Comparison of ENCODE assay signal across 9 cellular contexts in the genomic region with DNA sequence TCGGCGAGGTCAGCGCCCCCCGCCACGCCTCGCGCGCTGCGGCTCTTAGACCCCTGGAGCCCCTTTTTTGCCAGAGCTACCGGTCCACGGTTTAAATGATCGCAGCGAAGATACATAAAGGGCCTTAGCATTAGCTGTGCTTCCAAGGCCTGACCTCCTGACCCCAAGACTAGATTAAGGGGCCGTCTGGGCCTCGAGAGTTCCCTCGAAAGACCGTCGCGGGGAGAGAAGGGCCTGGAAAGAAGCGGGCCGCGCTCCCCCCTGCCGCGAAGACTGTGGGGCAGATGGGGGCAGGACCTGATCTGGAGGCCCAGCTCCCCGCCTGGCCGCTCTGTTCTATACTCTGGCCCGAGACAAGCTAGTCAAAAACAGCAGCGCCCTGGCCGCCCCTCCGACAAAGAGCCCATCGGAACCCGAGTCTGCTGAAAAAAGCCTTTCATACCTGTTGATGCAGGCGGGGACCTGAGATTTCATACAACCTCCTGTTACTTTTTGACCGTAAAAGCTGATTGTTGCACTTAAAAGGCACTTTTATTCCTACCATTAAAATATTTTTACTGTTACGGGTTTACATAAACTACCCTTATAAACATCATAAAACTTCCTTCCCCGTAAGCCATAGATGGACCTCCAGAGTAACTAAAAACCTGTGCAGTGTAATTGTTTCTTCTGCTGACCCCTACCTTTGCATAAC.
DNase-seq lines count a peak whose midpoint lies in the region; ATAC-seq and TF ChIP-seq lines count a peak whose summit lies in the region.
"Had no signal": no experiment of that assay in that cellular context is flagged by ENCODE, and none has a peak within 500 bp of the region (broad histone marks: within the 10 kb centered on the region; RNA-seq: fewer than 3 reads in every experiment).

No MANE protein-coding gene starts in this region.

- peaks cover 0 to 17% (median 0%) of the 10 kb centered on the region in 3 donors for H3K36me3 Mint-ChIP-seq in CD8-positive, alpha-beta memory T cell

- H3K4me1 Mint-ChIP-seq in CD8-positive, alpha-beta memory T cell = peaks cover 45 to 65% (median 56%) of the 10 kb centered on the region in 3 donors

- no peak overlapping the region for H3K27ac ChIP-seq in CD8-positive, alpha-beta memory T cell (ENCODE audit: low read depth, low read length)
- H3K27ac ChIP-seq in RWPE1 = peak overlapping the region; percentile 49; the same call in 1 of the 2 replicates
- H3K27ac ChIP-seq in gastroesophageal sphincter = peak overlapping the region in 3 of 4 donors; percentile 70 to 80 (median 71)
- no peak overlapping the region for H3K27ac ChIP-seq in ovary

- no peaks in the 10 kb centered on the region for H3K27me3 Mint-ChIP-seq in CD8-positive, alpha-beta memory T cell

- TF ChIP-seq POLR2A in gastroesophageal sphincter (IDR thresholded peaks at IDR 0.05) (no peak), ovary (IDR thresholded peaks at IDR 0.05) (no peak)

- DNase-seq in CD8-positive, alpha-beta memory T cell = no peak
- DNase-seq in RWPE1 (ENCODE audit: low spot score) = no peak
- DNase-seq in ovary = peak in 4 of 5 donors; percentile 13 to 44 (median 34)
- DNase-seq in DMS153 treated with DMSO at 0.1 percent for 48 hours (lab: John Stamatoyannopoulos, UW; ENCODE audit: unreplicated experiment) = no peak
- no peak for DNase-seq in stimulated activated CD4-positive, alpha-beta T cell treated with anti-CD3 and anti-CD28 coated beads, Interleukin-4, amount 100 ng/mL, for 24 hours
- DNase-seq: Kasumi-1 had no signal

- TF ChIP-seq CTCF in RWPE1 (conservative IDR thresholded peaks at IDR 0.05; ENCODE audit: low read depth) (no peak), gastroesophageal sphincter (IDR thresholded peaks at IDR 0.05) (no peak), ovary (IDR thresholded peaks at IDR 0.05) (no peak)

- H3K27ac Mint-ChIP-seq in CD8-positive, alpha-beta memory T cell = peak overlapping the region in 7 of 8 donors; percentile 3 to 70 (median 14)

- WGBS in gastroesophageal sphincter (ENCODE audit: low coverage in 1 of 2), 2 donors = 91 to 100% methylated on average over 4 to 7 of the region's 36 CpGs
- WGBS in ovary, 3 donors = 89 to 92% (median 91%) methylated on average over 36 of the region's 36 CpGs

- intact Hi-C loops in ovary (cut with DNase I) = no loop called here

- TF ChIP-seq EP300 in gastroesophageal sphincter (IDR thresholded peaks at IDR 0.05) (no peak), ovary (IDR thresholded peaks at IDR 0.05) (no peak)

- H3K4me3 ChIP-seq in CD8-positive, alpha-beta memory T cell (ENCODE audit: low read length) = no peak overlapping the region
- H3K4me3 ChIP-seq in gastroesophageal sphincter (peak overlapping the region in 1 of 2 donors; percentile 56), ovary (no peak overlapping the region)

- ATAC-seq in gastroesophageal sphincter (peak; percentile 9), HG02973 (IDR thresholded peaks at IDR 0.05; ENCODE audit: unreplicated experiment) (no peak), GM21737 (IDR thresholded peaks at IDR 0.05; ENCODE audit: unreplicated experiment) (no peak)

- POLR2A ChIA-PET in CD8-positive, alpha-beta memory T cell (lab: Charles Lee) = no interaction called here
- POLR2A ChIA-PET in RWPE1 (lab: Yijun Ruan, JAX; ENCODE audit: low non-redundant PET) = no interaction called here

- no peaks in the 10 kb centered on the region for H3K27me3 ChIP-seq in CD8-positive, alpha-beta memory T cell (ENCODE audit: insufficient read depth, low read length, poor library complexity, severe bottlenecking)
- H3K27me3 ChIP-seq in gastroesophageal sphincter = peaks cover 3% of the 10 kb centered on the region
- no peaks in the 10 kb centered on the region for H3K27me3 ChIP-seq in ovary

- CTCF ChIA-PET in CD8-positive, alpha-beta memory T cell (lab: Charles Lee) = interaction anchor here (0.7 to 3.6 kb wide), 3 partner anchors 10 to 16 kb away, joined by 3 to 12 read pairs (median 4); no protein-coding TSS in a partner anchor
- CTCF ChIA-PET in RWPE1 (lab: Yijun Ruan, JAX) = no interaction called here

- peak overlapping the region; percentile 17 to 84 (median 69) for H3K4me3 Mint-ChIP-seq in CD8-positive, alpha-beta memory T cell

- H3K9me3 ChIP-seq in CD8-positive, alpha-beta memory T cell (ENCODE audit: low read length) = no peaks in the 10 kb centered on the region
- H3K9me3 ChIP-seq in gastroesophageal sphincter (no peaks in the 10 kb centered on the region), ovary (no peaks in the 10 kb centered on the region)

- peaks cover 39% of the 10 kb centered on the region for H3K4me1 ChIP-seq in CD8-positive, alpha-beta memory T cell (ENCODE audit: insufficient read depth, low read length)
- H3K4me1 ChIP-seq in gastroesophageal sphincter (peaks cover 0 to 18% (median 5%) of the 10 kb centered on the region in 3 donors), ovary (ENCODE audit: insufficient read depth) (peaks cover 3% of the 10 kb centered on the region)

- no peaks in the 10 kb centered on the region for H3K36me3 ChIP-seq in CD8-positive, alpha-beta memory T cell (ENCODE audit: insufficient read depth, low read length)
- H3K36me3 ChIP-seq in gastroesophageal sphincter (peaks cover 0 to 7% of the 10 kb centered on the region in 2 donors), ovary (no peaks in the 10 kb centered on the region)

- no peaks in the 10 kb centered on the region for H3K9me3 Mint-ChIP-seq in CD8-positive, alpha-beta memory T cell

Comparison
In these comparisons a context has a peak if more than half of its experiments do, and no peak if none do; other contexts are left out.
1. DNase-seq: peak in ovary (4 of 5); none in CD8-positive, alpha-beta memory T cell (0 of 5), RWPE1 (single experiment), DMS153 treated with DMSO at 0.1 percent for 48 hours (single experiment) and stimulated activated CD4-positive, alpha-beta T cell treated with anti-CD3 and anti-CD28 coated beads, Interleukin-4, amount 100 ng/mL, for 24 hours (single experiment).
2. H3K27ac ChIP-seq: peak in RWPE1 (single experiment) and gastroesophageal sphincter (3 of 4); none in CD8-positive, alpha-beta memory T cell (single experiment) and ovary (0 of 2).